Comparison of ENCODE assay signal across 1 cellular context in the genomic region with DNA sequence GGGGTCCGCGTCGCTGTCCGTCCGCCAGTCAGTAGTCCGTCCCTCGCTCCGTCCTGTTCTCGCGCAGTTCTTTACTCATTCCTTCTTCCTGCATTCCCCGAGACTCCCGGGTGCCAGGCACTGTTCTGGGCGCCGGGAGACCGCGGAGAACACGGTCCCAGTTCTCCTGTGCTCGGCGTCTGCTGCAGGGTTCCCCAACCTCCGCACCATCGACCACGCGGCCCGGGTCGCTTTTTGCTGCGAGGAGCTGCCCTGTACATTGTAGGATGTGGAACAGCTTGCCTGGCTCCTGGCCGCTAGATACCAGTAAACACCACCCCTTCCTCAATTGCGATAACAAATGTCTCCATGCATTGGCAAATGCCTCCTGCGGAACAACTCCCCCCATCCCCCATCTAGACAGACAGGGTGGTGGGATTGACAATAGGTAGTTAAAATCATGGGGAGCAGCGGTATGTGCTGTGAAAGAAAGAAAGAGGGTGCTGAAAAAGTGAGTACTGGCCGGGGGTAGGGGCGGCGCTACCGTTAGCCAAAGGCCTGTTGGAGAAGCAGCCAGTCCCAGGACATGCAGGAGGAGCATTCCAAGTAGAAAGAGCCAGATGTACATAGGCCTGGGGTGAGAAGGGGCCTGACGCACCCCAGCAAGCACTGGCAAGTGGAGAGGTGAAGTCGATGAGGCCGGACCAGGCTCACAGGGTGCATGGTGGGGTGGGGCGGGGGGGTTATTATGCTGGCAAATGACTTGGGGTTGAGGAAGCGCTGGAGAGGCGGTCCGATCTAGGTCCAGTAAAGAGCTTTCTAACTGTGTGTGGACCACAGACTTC.
TF ChIP-seq lines count a peak whose summit lies in the region.

No MANE protein-coding gene starts in this region.

TF ChIP-seq in IMR-90, 13 proteins besides CTCF, POLR2A, EP300 and RAD21:
- TF ChIP-seq RFX5 (IDR thresholded peaks at IDR 0.05; ENCODE audit: low read depth, low read length): no peak
- no peak for TF ChIP-seq RCOR1 (IDR thresholded peaks at IDR 0.05; ENCODE audit: insufficient replicate concordance, low read length)
- TF ChIP-seq, protein P1, sequence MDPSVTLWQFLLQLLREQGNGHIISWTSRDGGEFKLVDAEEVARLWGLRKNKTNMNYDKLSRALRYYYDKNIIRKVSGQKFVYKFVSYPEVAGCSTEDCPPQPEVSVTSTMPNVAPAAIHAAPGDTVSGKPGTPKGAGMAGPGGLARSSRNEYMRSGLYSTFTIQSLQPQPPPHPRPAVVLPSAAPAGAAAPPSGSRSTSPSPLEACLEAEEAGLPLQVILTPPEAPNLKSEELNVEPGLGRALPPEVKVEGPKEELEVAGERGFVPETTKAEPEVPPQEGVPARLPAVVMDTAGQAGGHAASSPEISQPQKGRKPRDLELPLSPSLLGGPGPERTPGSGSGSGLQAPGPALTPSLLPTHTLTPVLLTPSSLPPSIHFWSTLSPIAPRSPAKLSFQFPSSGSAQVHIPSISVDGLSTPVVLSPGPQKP (IDR thresholded peaks at IDR 0.05; ENCODE audit: borderline replicate concordance, low read depth, low read length): no peak
- TF ChIP-seq MAFK (IDR thresholded peaks at IDR 0.05; ENCODE audit: low read depth, low read length): no peak
- TF ChIP-seq CHD1 (IDR thresholded peaks at IDR 0.05; ENCODE audit: low read depth, low read length): no peak
